ENCODE assay signal across 17 cellular contexts in genomic region chr12:18824287-18824686, GRCh38.
"Had no signal": no experiment of that assay in that cellular context is flagged by ENCODE, and none has a peak within 500 bp of the region (broad histone marks: within the 10 kb centered on the region; RNA-seq: fewer than 3 reads in every experiment).

No MANE protein-coding gene starts in this region.

- H3K36me3 Mint-ChIP-seq: activated CD4-positive, alpha-beta memory T cell treated with anti-CD3 and anti-CD28 coated beads for 36 hours; activated naive CD8-positive, alpha-beta T cell treated with anti-CD3 and anti-CD28 coated beads, Interleukin-2, amount 10 ng/mL, durations not matched to agents 7 days and 5 days; natural killer cell had no signal

- H3K36me3 ChIP-seq: gastroesophageal sphincter, left lung had no signal

- ATAC-seq: activated T-cell treated with anti-CD3 and anti-CD28 coated beads, Interleukin-2, amount 50 U/mL, for 72 hours; gastroesophageal sphincter; left lung; mucosa of descending colon; natural killer cell; right cardiac atrium had no signal

- H3K4me3 ChIP-seq: gastroesophageal sphincter, left lung, mucosa of descending colon had no signal

- H3K27ac Mint-ChIP-seq: activated CD4-positive, alpha-beta memory T cell treated with anti-CD3 and anti-CD28 coated beads for 36 hours; activated naive CD8-positive, alpha-beta T cell treated with anti-CD3 and anti-CD28 coated beads, Interleukin-2, amount 10 ng/mL, durations not matched to agents 7 days and 5 days; activated T-cell treated with anti-CD3 and anti-CD28 coated beads, Interleukin-2, amount 50 U/mL, for 72 hours; natural killer cell; progenitor cell of endocrine pancreas had no signal

- H3K9me3 Mint-ChIP-seq: activated naive CD8-positive, alpha-beta T cell treated with anti-CD3 and anti-CD28 coated beads, Interleukin-2, amount 10 ng/mL, durations not matched to agents 7 days and 5 days had no signal

- H3K27me3 ChIP-seq: gastroesophageal sphincter, left lung had no signal

- DNase-seq: activated CD4-positive, alpha-beta memory T cell treated with anti-CD3 and anti-CD28 coated beads for 36 hours; activated CD4-positive, CD25-positive, alpha-beta regulatory T cell treated with anti-CD3 and anti-CD28 coated beads, Interleukin-2, amount 50 U/mL, for 72 hours; activated gamma-delta T cell treated with Interleukin-2 at 50 U/mL for 16 hours; activated naive CD8-positive, alpha-beta T cell treated with anti-CD3 and anti-CD28 coated beads, Interleukin-2, amount 10 ng/mL, durations not matched to agents 7 days and 5 days; activated T-cell treated with anti-CD3 and anti-CD28 coated beads, Interleukin-2, amount 50 U/mL, for 72 hours; aorta; effector CD8-positive, alpha-beta T cell; left lung; mucosa of descending colon; natural killer cell; right cardiac atrium; small intestine had no signal

- H3K4me1 Mint-ChIP-seq: activated naive CD8-positive, alpha-beta T cell treated with anti-CD3 and anti-CD28 coated beads, Interleukin-2, amount 10 ng/mL, durations not matched to agents 7 days and 5 days; natural killer cell had no signal

- H3K4me1 ChIP-seq: gastroesophageal sphincter, left lung had no signal

- FAIRE-seq: keratinocyte, small intestine, TTC549, urothelium cell line had no signal

- H3K4me3 Mint-ChIP-seq: activated CD4-positive, alpha-beta memory T cell treated with anti-CD3 and anti-CD28 coated beads for 36 hours; activated naive CD8-positive, alpha-beta T cell treated with anti-CD3 and anti-CD28 coated beads, Interleukin-2, amount 10 ng/mL, durations not matched to agents 7 days and 5 days; activated T-cell treated with anti-CD3 and anti-CD28 coated beads, Interleukin-2, amount 50 U/mL, for 72 hours; natural killer cell had no signal

- H3K27me3 Mint-ChIP-seq: activated naive CD8-positive, alpha-beta T cell treated with anti-CD3 and anti-CD28 coated beads, Interleukin-2, amount 10 ng/mL, durations not matched to agents 7 days and 5 days; progenitor cell of endocrine pancreas had no signal

- H3K27ac ChIP-seq: gastroesophageal sphincter, left lung had no signal
